In genomic region chr22:18121436-18122253, GRCh38 we compare ENCODE assay signal across 26 cellular contexts. TPM values are rescaled to one million over a fixed set of nuclear protein-coding genes. Genes with fewer than 3 reads are reported as not detected.
DNase-seq lines count a peak whose midpoint lies in the region; ATAC-seq and TF ChIP-seq lines count a peak whose summit lies in the region.
"Had no signal": no experiment of that assay in that cellular context is flagged by ENCODE, and none has a peak within 500 bp of the region (broad histone marks: within the 10 kb centered on the region; RNA-seq: fewer than 3 reads in every experiment).

No MANE protein-coding gene starts in this region.

- H3K27me3 ChIP-seq in brain microvascular endothelial cell (replicated peaks) (no peaks in the 10 kb centered on the region), hepatocyte (no peaks in the 10 kb centered on the region), gastrocnemius medialis (no peaks in the 10 kb centered on the region)
- H3K27me3 ChIP-seq: gastroesophageal sphincter had no signal

- peaks cover 7% of the 10 kb centered on the region for H3K36me3 Mint-ChIP-seq in activated T-cell treated with anti-CD3 and anti-CD28 coated beads, Interleukin-2, amount 50 U/mL, for 24 hours (ENCODE audit: low read depth)
- no peaks in the 10 kb centered on the region for H3K36me3 Mint-ChIP-seq in activated T-cell treated with anti-CD3 and anti-CD28 coated beads, Interleukin-2, amount 50 U/mL, for 72 hours (ENCODE audit: insufficient read depth in 2 of 2)

- TF ChIP-seq CTCF in brain microvascular endothelial cell (IDR thresholded peaks at IDR 0.05; ENCODE audit: low read depth, low read length, missing control alignments) (peak; percentile 34), hepatocyte (IDR thresholded peaks at IDR 0.05; ENCODE audit: poor library complexity) (peak; percentile 4), gastrocnemius medialis (IDR thresholded peaks at IDR 0.05 in 4 of 5, conservative IDR thresholded peaks at IDR 0.05 in 1 of 5) (no peak)

- no peak for ATAC-seq in activated T-cell treated with anti-CD3 and anti-CD28 coated beads, Interleukin-2, amount 50 U/mL, for 72 hours (replicated peaks in 1 of 2)
- ATAC-seq in gastrocnemius medialis, result no peak
- ATAC-seq in GM19467 (IDR thresholded peaks at IDR 0.05; ENCODE audit: unreplicated experiment), result no peak
- ATAC-seq: gastroesophageal sphincter had no signal

- no peaks in the 10 kb centered on the region for H4K20me1 ChIP-seq in hepatocyte (ENCODE audit: insufficient read depth, poor library complexity, severe bottlenecking)

- no peak overlapping the region for H3K27ac Mint-ChIP-seq in activated T-cell treated with anti-CD3 and anti-CD28 coated beads, Interleukin-2, amount 50 U/mL, for 24 hours
- no peak overlapping the region for H3K27ac Mint-ChIP-seq in activated T-cell treated with anti-CD3 and anti-CD28 coated beads, Interleukin-2, amount 50 U/mL, for 72 hours
- H3K27ac Mint-ChIP-seq: activated naive CD4-positive, alpha-beta T cell treated with anti-CD3 and anti-CD28 coated beads, Interleukin-2, amount 50 U/mL, for 24 hours; type B pancreatic cell had no signal

- no peak overlapping the region for H3K4me3 ChIP-seq in brain microvascular endothelial cell (ENCODE audit: low read depth, low read length)
- no peak overlapping the region for H3K4me3 ChIP-seq in hepatocyte
- H3K4me3 ChIP-seq in gastrocnemius medialis, result no peak overlapping the region
- H3K4me3 ChIP-seq: gastroesophageal sphincter, HAP-1, prostate gland, skin epidermis had no signal

- H3K27ac ChIP-seq in brain microvascular endothelial cell (no peak overlapping the region), hepatocyte (no peak overlapping the region), gastrocnemius medialis (peak overlapping the region; percentile 87 to 97 (median 94))
- H3K27ac ChIP-seq: 22Rv1, gastroesophageal sphincter, prostate gland, skin epidermis, WERI-Rb-1 had no signal

- H3K27me3 Mint-ChIP-seq in activated T-cell treated with anti-CD3 and anti-CD28 coated beads, Interleukin-2, amount 50 U/mL, for 24 hours, result no peaks in the 10 kb centered on the region
- no peaks in the 10 kb centered on the region for H3K27me3 Mint-ChIP-seq in activated T-cell treated with anti-CD3 and anti-CD28 coated beads, Interleukin-2, amount 50 U/mL, for 72 hours (ENCODE audit: low read depth)
- H3K27me3 Mint-ChIP-seq: activated naive CD4-positive, alpha-beta T cell treated with anti-CD3 and anti-CD28 coated beads, Interleukin-2, amount 50 U/mL, for 24 hours; central memory CD8-positive, alpha-beta T cell; type B pancreatic cell had no signal

- no peak overlapping the region for H3K4me3 Mint-ChIP-seq in activated T-cell treated with anti-CD3 and anti-CD28 coated beads, Interleukin-2, amount 50 U/mL, for 24 hours
- no peak overlapping the region for H3K4me3 Mint-ChIP-seq in activated T-cell treated with anti-CD3 and anti-CD28 coated beads, Interleukin-2, amount 50 U/mL, for 72 hours
- H3K4me3 Mint-ChIP-seq: activated naive CD4-positive, alpha-beta T cell treated with anti-CD3 and anti-CD28 coated beads, Interleukin-2, amount 50 U/mL, for 24 hours; central memory CD8-positive, alpha-beta T cell; type B pancreatic cell had no signal

- WGBS in hepatocyte (ENCODE audit: low lambda C conversion rate, missing lambda C conversion rate), result 86% methylated on average over 20 of the region's 20 CpGs

- H3K9me3 Mint-ChIP-seq in activated T-cell treated with anti-CD3 and anti-CD28 coated beads, Interleukin-2, amount 50 U/mL, for 24 hours, result no peaks in the 10 kb centered on the region
- no peaks in the 10 kb centered on the region for H3K9me3 Mint-ChIP-seq in activated T-cell treated with anti-CD3 and anti-CD28 coated beads, Interleukin-2, amount 50 U/mL, for 72 hours
- H3K9me3 Mint-ChIP-seq: activated naive CD4-positive, alpha-beta T cell treated with anti-CD3 and anti-CD28 coated beads, Interleukin-2, amount 50 U/mL, for 24 hours; central memory CD8-positive, alpha-beta T cell; type B pancreatic cell had no signal

- H3K36me3 ChIP-seq in brain microvascular endothelial cell (replicated peaks) (no peaks in the 10 kb centered on the region), hepatocyte (replicated peaks; ENCODE audit: insufficient read depth, low read depth) (no peaks in the 10 kb centered on the region), gastrocnemius medialis (peaks cover 0 to 10% of the 10 kb centered on the region in 2 donors)
- H3K36me3 ChIP-seq: HAP-1, prostate gland, WERI-Rb-1 had no signal

- no peak overlapping the region for H2AFZ ChIP-seq in hepatocyte

- peak; percentile 21 for DNase-seq in activated T-cell treated with anti-CD3 and anti-CD28 coated beads, Interleukin-2, amount 50 U/mL, for 24 hours
- DNase-seq in activated T-cell treated with anti-CD3 and anti-CD28 coated beads, Interleukin-2, amount 50 U/mL, for 72 hours, result no peak
- no peak for DNase-seq in brain microvascular endothelial cell
- DNase-seq in hepatocyte (ENCODE audit: low spot score), result no peak
- peak in 1 of 2 donors; percentile 9 for DNase-seq in gastrocnemius medialis
- DNase-seq in UCSD-AML1 (lab: John Stamatoyannopoulos, UW; ENCODE audit: unreplicated experiment), result no peak
- no peak for DNase-seq in NCI-H748 treated with DMSO at 0.1 percent for 48 hours (lab: John Stamatoyannopoulos, UW)
- DNase-seq: anterior cingulate cortex; COR-L47; DMS79; Kasumi-1; kidney glomerular epithelial cell; MV-4-11; NCI-H1694 treated with DMSO at 0.1 percent for 48 hours; NCI-H2171 treated with DMSO at 0.1 percent for 48 hours; stimulated activated CD4-positive, alpha-beta T cell treated with anti-CD3 and anti-CD28 coated beads, Interleukin-1b, Interleukin-23, amount 100 ng/mL, for 48 hours; WERI-Rb-1 had no signal

- in situ Hi-C loops in brain microvascular endothelial cell (cut with HindIII; ENCODE audit: low pct_ligation_motif_present, low sequenced_read_pairs) (no loop called here), gastrocnemius medialis (cut with MboI; ENCODE audit: low sequenced_read_pairs in 4 of 4) (no loop called here)

- intact Hi-C loops in gastrocnemius medialis (cut with DNase I; ENCODE audit: low total_unique reads), result no loop called here

- no peak overlapping the region for H3K4me2 ChIP-seq in hepatocyte

- no peaks in the 10 kb centered on the region for H3K9me2 ChIP-seq in hepatocyte (replicated peaks; ENCODE audit: insufficient read depth)

- TF ChIP-seq POLR2A in gastrocnemius medialis (IDR thresholded peaks at IDR 0.05), result no peak

- no peaks in the 10 kb centered on the region for H3K4me1 ChIP-seq in hepatocyte (ENCODE audit: insufficient read depth)
- peaks cover 46 to 49% of the 10 kb centered on the region in 2 donors for H3K4me1 ChIP-seq in gastrocnemius medialis
- H3K4me1 ChIP-seq: HAP-1, prostate gland had no signal

- no peaks in the 10 kb centered on the region for H3K9me3 ChIP-seq in hepatocyte (ENCODE audit: low read depth)
- H3K9me3 ChIP-seq in gastrocnemius medialis, result no peaks in the 10 kb centered on the region
- H3K9me3 ChIP-seq: gastroesophageal sphincter, HAP-1, prostate gland had no signal

- H3K79me2 ChIP-seq in hepatocyte, result no peaks in the 10 kb centered on the region

- H3K4me1 Mint-ChIP-seq in activated T-cell treated with anti-CD3 and anti-CD28 coated beads, Interleukin-2, amount 50 U/mL, for 24 hours (ENCODE audit: low read depth), result peaks cover 11% of the 10 kb centered on the region
- peaks cover 15% of the 10 kb centered on the region for H3K4me1 Mint-ChIP-seq in activated T-cell treated with anti-CD3 and anti-CD28 coated beads, Interleukin-2, amount 50 U/mL, for 72 hours (ENCODE audit: low read depth)
- H3K4me1 Mint-ChIP-seq: central memory CD8-positive, alpha-beta T cell had no signal

RNA-seq across cellular contexts. Expression of gene TUBA8, which starts 11.0 kb away (rescaled TPM):
- total RNA-seq in activated T-cell treated with anti-CD3 and anti-CD28 coated beads, Interleukin-2, amount 50 U/mL, for 72 hours, result 1 to 10 TPM in 1 of 2 donors, under 1 TPM in 1; 0.94 to 2.9 TPM
- total RNA-seq in hepatocyte, result 1.5 TPM in 1 of 2 replicates, not detected in the other
- polyA plus RNA-seq in hepatocyte, result 0.33 and 0.46 TPM in 2 replicates
- total RNA-seq in gastrocnemius medialis, result 100 to 1,000 TPM in 1 of 4 donors, 10 to 100 TPM in 3; 57.8 to 114 (median 77.7) TPM

RNA-seq across cellular contexts. Expression of gene USP18, which starts 28.3 kb away (rescaled TPM):
- total RNA-seq in activated T-cell treated with anti-CD3 and anti-CD28 coated beads, Interleukin-2, amount 50 U/mL, for 72 hours, result 10 to 100 TPM in 1 of 2 donors, 1 to 10 TPM in 1; 7.4 to 22.9 TPM
- 3.4 and 5.1 TPM in 2 replicates for total RNA-seq in hepatocyte
- polyA plus RNA-seq in hepatocyte, result 3.6 and 6.3 TPM in 2 replicates
- total RNA-seq in gastrocnemius medialis, result 1 to 10 TPM; 1.1 to 4.8 (median 2.9) TPM

RNA-seq across cellular contexts. Expression of gene PEX26, which starts 43.9 kb away (rescaled TPM):
- 10 to 100 TPM; 41.8 to 48.1 TPM for total RNA-seq in activated T-cell treated with anti-CD3 and anti-CD28 coated beads, Interleukin-2, amount 50 U/mL, for 72 hours
- 27.6 and 30.9 TPM in 2 replicates for total RNA-seq in hepatocyte
- 3.7 and 5.4 TPM in 2 replicates for polyA plus RNA-seq in hepatocyte
- total RNA-seq in gastrocnemius medialis, result 10 to 100 TPM; 16.4 to 24.7 (median 16.8) TPM

Comparison
In these comparisons a context has a peak if more than half of its experiments do, and no peak if none do; other contexts are left out.
1. H3K27ac ChIP-seq: peak in gastrocnemius medialis (4 of 4); none in brain microvascular endothelial cell (single experiment) and hepatocyte (single experiment).
2. CTCF ChIP-seq: peak in brain microvascular endothelial cell (single experiment) and hepatocyte (single experiment); none in gastrocnemius medialis (0 of 5).
3. RNA of gene TUBA8, which starts 11.0 kb away (total RNA-seq): 57.8 to 114 TPM in gastrocnemius medialis; 0.94 to 2.9 TPM in activated T-cell treated with anti-CD3 and anti-CD28 coated beads, Interleukin-2, amount 50 U/mL, for 72 hours and 1.5 TPM in hepatocyte; every median in the first group is over 10 times any median in the second.